In the genomic region with DNA sequence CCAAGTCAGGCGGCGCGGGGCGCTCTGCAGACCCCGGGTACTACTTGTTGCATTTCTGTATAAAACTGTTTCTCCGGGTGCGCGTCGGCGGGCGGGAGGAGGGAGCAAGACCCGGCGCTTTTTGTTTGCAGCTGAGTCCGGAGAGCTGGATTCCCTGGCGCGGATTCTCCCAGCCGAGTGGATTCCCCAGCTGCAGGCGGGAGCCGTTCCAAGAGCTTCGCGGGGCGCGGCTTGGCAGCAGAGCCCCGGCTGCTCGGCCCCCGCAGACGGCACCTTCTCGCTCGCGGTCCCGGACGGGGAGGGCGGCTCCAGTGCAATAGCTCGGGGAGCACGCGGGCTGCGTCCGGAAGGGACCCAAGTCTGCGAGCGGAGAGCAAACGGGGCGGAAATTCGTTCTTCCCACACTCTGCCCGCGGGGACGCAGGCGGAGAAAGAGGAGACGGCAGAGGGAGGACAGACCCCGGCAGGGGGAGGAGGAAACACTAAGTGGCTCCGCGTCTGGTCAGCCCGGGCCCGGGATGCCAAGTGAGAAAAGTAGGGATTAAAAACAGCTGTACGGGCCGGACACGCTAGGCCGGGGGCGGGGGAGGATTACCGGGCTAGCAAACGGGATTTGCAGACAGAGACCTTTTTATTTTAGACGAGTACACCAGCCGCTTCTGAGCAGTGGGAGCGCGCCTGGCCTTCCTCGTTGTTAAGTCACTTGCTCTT, we compare ENCODE assay signal across 9 cellular contexts. TPM values are rescaled to one million over a fixed set of nuclear protein-coding genes. Genes with fewer than 3 reads are reported as not detected.
A peak's percentile ranks its signal among the peaks of the same experiment; 100 is the strongest.
DNase-seq lines count a peak whose midpoint lies in the region; ATAC-seq and TF ChIP-seq lines count a peak whose summit lies in the region.
"Had no signal": no experiment of that assay in that cellular context is flagged by ENCODE, and none has a peak within 500 bp of the region (broad histone marks: within the 10 kb centered on the region; RNA-seq: fewer than 3 reads in every experiment).

A gene with protein sequence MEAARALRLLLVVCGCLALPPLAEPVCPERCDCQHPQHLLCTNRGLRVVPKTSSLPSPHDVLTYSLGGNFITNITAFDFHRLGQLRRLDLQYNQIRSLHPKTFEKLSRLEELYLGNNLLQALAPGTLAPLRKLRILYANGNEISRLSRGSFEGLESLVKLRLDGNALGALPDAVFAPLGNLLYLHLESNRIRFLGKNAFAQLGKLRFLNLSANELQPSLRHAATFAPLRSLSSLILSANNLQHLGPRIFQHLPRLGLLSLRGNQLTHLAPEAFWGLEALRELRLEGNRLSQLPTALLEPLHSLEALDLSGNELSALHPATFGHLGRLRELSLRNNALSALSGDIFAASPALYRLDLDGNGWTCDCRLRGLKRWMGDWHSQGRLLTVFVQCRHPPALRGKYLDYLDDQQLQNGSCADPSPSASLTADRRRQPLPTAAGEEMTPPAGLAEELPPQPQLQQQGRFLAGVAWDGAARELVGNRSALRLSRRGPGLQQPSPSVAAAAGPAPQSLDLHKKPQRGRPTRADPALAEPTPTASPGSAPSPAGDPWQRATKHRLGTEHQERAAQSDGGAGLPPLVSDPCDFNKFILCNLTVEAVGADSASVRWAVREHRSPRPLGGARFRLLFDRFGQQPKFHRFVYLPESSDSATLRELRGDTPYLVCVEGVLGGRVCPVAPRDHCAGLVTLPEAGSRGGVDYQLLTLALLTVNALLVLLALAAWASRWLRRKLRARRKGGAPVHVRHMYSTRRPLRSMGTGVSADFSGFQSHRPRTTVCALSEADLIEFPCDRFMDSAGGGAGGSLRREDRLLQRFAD (minus strand): TSS at position 96 of the 711 bp plus-strand sequence. CDS start 284 bp downstream, outside the sequence.

- no peak within 1 kb of the TSS for H2BK120ac ChIP-seq in mesendoderm (ENCODE audit: low read depth, low read length)

- TF ChIP-seq CTCF in Peyer's patch (IDR thresholded peaks at IDR 0.05) (no peak), thoracic aorta (IDR thresholded peaks at IDR 0.05) (no peak)

- no peak within 1 kb of the TSS for H2BK5ac ChIP-seq in mesendoderm (ENCODE audit: low read length)

- DNase-seq in GM04504 (ENCODE audit: low read depth) (peak; percentile 16), Peyer's patch (peak in 2 of 3 donors; percentile 62 to 69), mesendoderm (peak; percentile 73), thoracic aorta (ENCODE audit: low spot score) (no peak)

- H3K4me3 ChIP-seq in Peyer's patch (peak within 1 kb of the TSS; percentile 18 to 74 (median 56)), esophagus (ENCODE audit: low read depth in 1 of 2, low read length in 2 of 2) (peak within 1 kb of the TSS; percentile 53 to 60), mesendoderm (ENCODE audit: low read length) (peak within 1 kb of the TSS; percentile 24), thoracic aorta (peak within 1 kb of the TSS; percentile 73)

- H3K79me1 ChIP-seq in mesendoderm (ENCODE audit: low read length): no peaks in the 10 kb centered on the region

- no peak within 1 kb of the TSS for H4K5ac ChIP-seq in mesendoderm (ENCODE audit: low read length)

- H3K27me3 ChIP-seq in Peyer's patch (peaks cover 0 to 8% of the 10 kb centered on the region in 2 donors), esophagus (ENCODE audit: control insufficient read depth in 1 of 2, insufficient read depth in 2 of 2, low read length in 2 of 2) (no peaks in the 10 kb centered on the region), mesendoderm (ENCODE audit: insufficient read depth, low read length, poor library complexity) (peaks cover 8% of the 10 kb centered on the region), thoracic aorta (replicated peaks; ENCODE audit: insufficient read depth) (peaks cover 15% of the 10 kb centered on the region)

- peak within 1 kb of the TSS; percentile 45 for H3K23ac ChIP-seq in mesendoderm (ENCODE audit: low read length)

- H3K4me1 ChIP-seq in Peyer's patch (peaks cover 0 to 43% (median 16%) of the 10 kb centered on the region in 4 donors), esophagus (ENCODE audit: control insufficient read depth in 2 of 2, insufficient read depth in 2 of 2, low read length in 1 of 2) (peaks cover 0 to 27% of the 10 kb centered on the region in 2 donors), mesendoderm (ENCODE audit: control insufficient read depth, low read depth, low read length) (peaks cover 3% of the 10 kb centered on the region), thoracic aorta (ENCODE audit: control insufficient read depth in 1 of 2, low read depth in 2 of 2) (peaks cover 4 to 35% of the 10 kb centered on the region in 2 donors)

- peaks cover 0 to 6% (median 0%) of the 10 kb centered on the region in 4 donors for H3K9me3 ChIP-seq in Peyer's patch
- H3K9me3 ChIP-seq in esophagus (ENCODE audit: control insufficient read depth in 2 of 2, insufficient read depth in 1 of 2, low read depth in 1 of 2, low read length in 1 of 2): no peaks in the 10 kb centered on the region
- H3K9me3 ChIP-seq in thoracic aorta: no peaks in the 10 kb centered on the region

- H3K27ac ChIP-seq in Peyer's patch: peak within 1 kb of the TSS in 3 of 4 donors; percentile 58 to 82 (median 74)
- H3K27ac ChIP-seq in esophagus (ENCODE audit: low read depth in 2 of 2, low read length in 1 of 2): peak within 1 kb of the TSS; percentile 81 to 85
- H3K27ac ChIP-seq in mesendoderm (ENCODE audit: low read depth, low read length): no peak within 1 kb of the TSS
- H3K27ac ChIP-seq in thoracic aorta: no peak within 1 kb of the TSS

- H3K36me3 ChIP-seq in Peyer's patch (no peaks in the 10 kb centered on the region), esophagus (ENCODE audit: control insufficient read depth in 2 of 2, insufficient read depth in 2 of 2, low read length in 1 of 2) (no peaks in the 10 kb centered on the region), mesendoderm (ENCODE audit: control insufficient read depth, insufficient read depth, low read length) (no peaks in the 10 kb centered on the region), thoracic aorta (no peaks in the 10 kb centered on the region)

- H3K56ac ChIP-seq in mesendoderm (ENCODE audit: low read length): peak within 1 kb of the TSS; percentile 82

- WGBS in esophagus, 2 donors: 3 to 4% methylated on average over 65 of the region's 65 CpGs
- no CpG with 5 or more reads among the region's 65 CpGs for WGBS in mesendoderm (ENCODE audit: extremely low coverage, insufficient coverage, low lambda C conversion rate)

- peak within 1 kb of the TSS; percentile 89 for H3K4me2 ChIP-seq in mesendoderm (ENCODE audit: low read length)

- no peak for TF ChIP-seq POLR2A in Peyer's patch (IDR thresholded peaks at IDR 0.05)

- ATAC-seq in thoracic aorta (ENCODE audit: insufficient number of reproducible peaks, low FRiP score, low read depth) (no peak), HG03342 (IDR thresholded peaks at IDR 0.05; ENCODE audit: unreplicated experiment) (no peak), GM21723 (IDR thresholded peaks at IDR 0.05; ENCODE audit: unreplicated experiment) (no peak), GM18502 (IDR thresholded peaks at IDR 0.05; ENCODE audit: poor library complexity, unreplicated experiment) (no peak)
- ATAC-seq: Panc1 had no signal

- peak within 1 kb of the TSS; percentile 25 for H3K18ac ChIP-seq in mesendoderm (ENCODE audit: low read length)

- H4K8ac ChIP-seq in mesendoderm (ENCODE audit: low read depth, low read length): no peak within 1 kb of the TSS

- H3K9ac ChIP-seq in mesendoderm (ENCODE audit: low read length): peak within 1 kb of the TSS; percentile 57

- no peak within 1 kb of the TSS for H2AK5ac ChIP-seq in mesendoderm (ENCODE audit: low read length)

- H3K4ac ChIP-seq in mesendoderm (ENCODE audit: low read depth, low read length): no peak within 1 kb of the TSS

- H3K79me2 ChIP-seq in mesendoderm (ENCODE audit: control insufficient read depth, insufficient read depth, low read length): no peaks in the 10 kb centered on the region

- no peak within 1 kb of the TSS for H2BK15ac ChIP-seq in mesendoderm (replicated peaks; ENCODE audit: low read depth)

RNA-seq across cellular contexts. Expression of the gene that starts here (rescaled TPM):
- total RNA-seq in Peyer's patch (1 to 10 TPM in 2 of 4 donors, under 1 TPM in 2; 0.70 to 1.7 (median 1.0) TPM), thoracic aorta (1 to 10 TPM in 1 of 2 donors, under 1 TPM in 1; 0.49 to 2.6 TPM)
- 1 to 10 TPM in 1 of 2 donors, under 1 TPM in 1; 0.55 to 1.2 TPM for polyA plus RNA-seq in esophagus
- polyA plus RNA-seq in mesendoderm (2013, experiment 1 of 2): 1.2 TPM
- 1.2 TPM for polyA plus RNA-seq in mesendoderm (2013, experiment 2 of 2)

Comparison
In these comparisons a context has a peak if more than half of its experiments do, and no peak if none do; other contexts are left out.
1. H3K27ac ChIP-seq: peak in Peyer's patch (3 of 4) and esophagus (2 of 2); none in mesendoderm (single experiment) and thoracic aorta (0 of 2).
2. Peak in every context shown above with its lines, with median percentiles within 50 percentile points of each other: H3K4me3 ChIP-seq.